22 cellular contexts compared by ENCODE assay signal in genomic region chr5:74651710-74652109, GRCh38.
"Had no signal": no experiment of that assay in that cellular context is flagged by ENCODE, and none has a peak within 500 bp of the region (broad histone marks: within the 10 kb centered on the region; RNA-seq: fewer than 3 reads in every experiment).

No MANE protein-coding gene starts in this region.

- H3K9me3 ChIP-seq: ascending aorta, heart left ventricle, mucosa of descending colon, upper lobe of left lung had no signal

- H3K36me3 ChIP-seq: ascending aorta, heart left ventricle, upper lobe of left lung had no signal

- FAIRE-seq: colon, frontal cortex had no signal

- ATAC-seq: activated CD4-positive, CD25-positive, alpha-beta regulatory T cell treated with anti-CD3 and anti-CD28 coated beads, Interleukin-2, amount 50 U/mL, for 24 hours; activated naive CD8-positive, alpha-beta T cell treated with anti-CD3 and anti-CD28 coated beads, Interleukin-2, amount 50 U/mL, for 24 hours; activated T-helper 17 cell treated with anti-CD3 and anti-CD28 coated beads, Interleukin-2, amount 50 U/mL, for 72 hours; heart left ventricle; mucosa of descending colon; naive thymus-derived CD8-positive, alpha-beta T cell; right cardiac atrium; T-cell had no signal

- H3K27me3 ChIP-seq: ascending aorta, heart left ventricle, upper lobe of left lung had no signal

- H3K4me2 ChIP-seq: smooth muscle cell had no signal

- H3K27ac ChIP-seq: ascending aorta, heart left ventricle, upper lobe of left lung had no signal

- H3K4me3 Mint-ChIP-seq: activated naive CD4-positive, alpha-beta T cell treated with anti-CD3 and anti-CD28 coated beads for 36 hours; activated naive CD8-positive, alpha-beta T cell treated with anti-CD3 and anti-CD28 coated beads, Interleukin-2, amount 50 U/mL, for 24 hours; activated T-helper 17 cell treated with anti-CD3 and anti-CD28 coated beads, Interleukin-2, amount 50 U/mL, for 72 hours; immature natural killer cell; memory B cell; naive thymus-derived CD8-positive, alpha-beta T cell; T-cell had no signal

- H3K9me3 Mint-ChIP-seq: activated naive CD4-positive, alpha-beta T cell treated with anti-CD3 and anti-CD28 coated beads for 36 hours; activated naive CD8-positive, alpha-beta T cell treated with anti-CD3 and anti-CD28 coated beads, Interleukin-2, amount 50 U/mL, for 24 hours; activated T-helper 17 cell treated with anti-CD3 and anti-CD28 coated beads, Interleukin-2, amount 50 U/mL, for 72 hours; immature natural killer cell; memory B cell; naive thymus-derived CD8-positive, alpha-beta T cell; T-cell had no signal

- H3K4me1 Mint-ChIP-seq: activated T-helper 17 cell treated with anti-CD3 and anti-CD28 coated beads, Interleukin-2, amount 50 U/mL, for 72 hours; memory B cell; naive thymus-derived CD8-positive, alpha-beta T cell; T-cell had no signal

- H3K4me3 ChIP-seq: ascending aorta, heart left ventricle, mucosa of descending colon, smooth muscle cell, upper lobe of left lung had no signal

- H3K36me3 Mint-ChIP-seq: immature natural killer cell; memory B cell; naive thymus-derived CD8-positive, alpha-beta T cell; T-cell had no signal

- H3K27ac Mint-ChIP-seq: activated naive CD4-positive, alpha-beta T cell treated with anti-CD3 and anti-CD28 coated beads for 36 hours; activated naive CD8-positive, alpha-beta T cell treated with anti-CD3 and anti-CD28 coated beads, Interleukin-2, amount 50 U/mL, for 24 hours; activated T-helper 17 cell treated with anti-CD3 and anti-CD28 coated beads, Interleukin-2, amount 50 U/mL, for 72 hours; immature natural killer cell; memory B cell; naive thymus-derived CD8-positive, alpha-beta T cell; T-cell had no signal

- DNase-seq: activated naive CD4-positive, alpha-beta T cell treated with anti-CD3 and anti-CD28 coated beads for 36 hours; activated naive CD8-positive, alpha-beta T cell treated with anti-CD3 and anti-CD28 coated beads, Interleukin-2, amount 50 U/mL, for 24 hours; activated T-cell treated with anti-CD3 and anti-CD28 coated beads for 4 hours; heart left ventricle; immature natural killer cell; mucosa of descending colon; naive thymus-derived CD8-positive, alpha-beta T cell; posterior cingulate gyrus; right cardiac atrium; stimulated activated CD4-positive, alpha-beta T cell treated with anti-CD3 and anti-CD28 coated beads, Interleukin-4, amount 100 ng/mL, for 4 hours; stimulated activated CD8-positive, alpha-beta memory T cell treated with anti-CD3 and anti-CD28 coated beads, Interleukin-4, amount 100 ng/mL, for 48 hours; stimulated activated naive CD4-positive, alpha-beta T cell treated with Interleukin-2 at 50 U/mL for 16 hours; T-cell; T-helper 9 cell; upper lobe of left lung had no signal
